ENCODE assay signal across 1 cellular context in genomic region chr2:170009209-170009608, GRCh38.
TF ChIP-seq lines count a peak whose summit lies in the region.

No MANE protein-coding gene starts in this region.

TF ChIP-seq in K562, 482 proteins besides CTCF, POLR2A, EP300 and RAD21 (continued from another document):
- TF ChIP-seq, protein P1, sequence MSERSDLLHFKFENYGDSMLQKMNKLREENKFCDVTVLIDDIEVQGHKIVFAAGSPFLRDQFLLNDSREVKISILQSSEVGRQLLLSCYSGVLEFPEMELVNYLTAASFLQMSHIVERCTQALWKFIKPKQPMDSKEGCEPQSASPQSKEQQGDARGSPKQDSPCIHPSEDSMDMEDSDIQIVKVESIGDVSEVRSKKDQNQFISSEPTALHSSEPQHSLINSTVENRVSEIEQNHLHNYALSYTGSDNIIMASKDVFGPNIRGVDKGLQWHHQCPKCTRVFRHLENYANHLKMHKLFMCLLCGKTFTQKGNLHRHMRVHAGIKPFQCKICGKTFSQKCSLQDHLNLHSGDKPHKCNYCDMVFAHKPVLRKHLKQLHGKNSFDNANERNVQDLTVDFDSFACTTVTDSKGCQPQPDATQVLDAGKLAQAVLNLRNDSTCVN (CRISPR knock-in tag; IDR thresholded peaks at IDR 0.05), result no peak
- TF ChIP-seq ZNF639 (CRISPR knock-in tag; conservative IDR thresholded peaks at IDR 0.05 in 1 of 2, IDR thresholded peaks at IDR 0.05 in 1 of 2) (0 out of 4 replicates have a peak, but pooled peaks of 1 of the 2 experiments have one; percentile 43), PML (IDR thresholded peaks at IDR 0.05; ENCODE audit: low read length) (no peak), NFIC (IDR thresholded peaks at IDR 0.05) (no peak), GMEB1 (CRISPR knock-in tag; IDR thresholded peaks at IDR 0.05) (0 out of 2 replicates have a peak, but pooled peaks have one; percentile 13), PKNOX1 (IDR thresholded peaks at IDR 0.05) (0 out of 2 replicates have a peak, but pooled peaks have one; percentile 20), RCOR1 (IDR thresholded peaks at IDR 0.05; ENCODE audit: borderline replicate concordance in 1 of 2, low read depth in 2 of 2, low read length in 2 of 2) (no peak), SMARCE1 (IDR thresholded peaks at IDR 0.05) (peak; percentile 45; the same call in 1 of the 2 replicates), ELK1 (CRISPR knock-in tag; IDR thresholded peaks at IDR 0.05) (no peak), MECOM (CRISPR knock-in tag; IDR thresholded peaks at IDR 0.05) (no peak), NFYB (IDR thresholded peaks at IDR 0.05; ENCODE audit: extremely low read depth, insufficient read length) (no peak), MCM5 (IDR thresholded peaks at IDR 0.05; ENCODE audit: low read depth) (no peak), NCOA2 (IDR thresholded peaks at IDR 0.05; ENCODE audit: partially characterized antibody in 2 of 2) (peak in 1 of 2 experiments; percentile 46), SP1 (CRISPR knock-in tag; IDR thresholded peaks at IDR 0.05) (no peak), SMARCA4 (IDR thresholded peaks at IDR 0.05) (peak; percentile 49; the same call in 1 of the 2 replicates), TARDBP (IDR thresholded peaks at IDR 0.05) (no peak), ZNF134 (CRISPR knock-in tag; conservative IDR thresholded peaks at IDR 0.05) (no peak)
- TF ChIP-seq, protein P2, sequence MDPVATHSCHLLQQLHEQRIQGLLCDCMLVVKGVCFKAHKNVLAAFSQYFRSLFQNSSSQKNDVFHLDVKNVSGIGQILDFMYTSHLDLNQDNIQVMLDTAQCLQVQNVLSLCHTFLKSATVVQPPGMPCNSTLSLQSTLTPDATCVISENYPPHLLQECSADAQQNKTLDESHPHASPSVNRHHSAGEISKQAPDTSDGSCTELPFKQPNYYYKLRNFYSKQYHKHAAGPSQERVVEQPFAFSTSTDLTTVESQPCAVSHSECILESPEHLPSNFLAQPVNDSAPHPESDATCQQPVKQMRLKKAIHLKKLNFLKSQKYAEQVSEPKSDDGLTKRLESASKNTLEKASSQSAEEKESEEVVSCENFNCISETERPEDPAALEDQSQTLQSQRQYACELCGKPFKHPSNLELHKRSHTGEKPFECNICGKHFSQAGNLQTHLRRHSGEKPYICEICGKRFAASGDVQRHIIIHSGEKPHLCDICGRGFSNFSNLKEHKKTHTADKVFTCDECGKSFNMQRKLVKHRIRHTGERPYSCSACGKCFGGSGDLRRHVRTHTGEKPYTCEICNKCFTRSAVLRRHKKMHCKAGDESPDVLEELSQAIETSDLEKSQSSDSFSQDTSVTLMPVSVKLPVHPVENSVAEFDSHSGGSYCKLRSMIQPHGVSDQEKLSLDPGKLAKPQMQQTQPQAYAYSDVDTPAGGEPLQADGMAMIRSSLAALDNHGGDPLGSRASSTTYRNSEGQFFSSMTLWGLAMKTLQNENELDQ (CRISPR knock-in tag; IDR thresholded peaks at IDR 0.05; ENCODE audit: borderline replicate concordance), result no peak
- TF ChIP-seq, protein P3, sequence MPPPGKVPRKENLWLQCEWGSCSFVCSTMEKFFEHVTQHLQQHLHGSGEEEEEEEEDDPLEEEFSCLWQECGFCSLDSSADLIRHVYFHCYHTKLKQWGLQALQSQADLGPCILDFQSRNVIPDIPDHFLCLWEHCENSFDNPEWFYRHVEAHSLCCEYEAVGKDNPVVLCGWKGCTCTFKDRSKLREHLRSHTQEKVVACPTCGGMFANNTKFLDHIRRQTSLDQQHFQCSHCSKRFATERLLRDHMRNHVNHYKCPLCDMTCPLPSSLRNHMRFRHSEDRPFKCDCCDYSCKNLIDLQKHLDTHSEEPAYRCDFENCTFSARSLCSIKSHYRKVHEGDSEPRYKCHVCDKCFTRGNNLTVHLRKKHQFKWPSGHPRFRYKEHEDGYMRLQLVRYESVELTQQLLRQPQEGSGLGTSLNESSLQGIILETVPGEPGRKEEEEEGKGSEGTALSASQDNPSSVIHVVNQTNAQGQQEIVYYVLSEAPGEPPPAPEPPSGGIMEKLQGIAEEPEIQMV (tag; conservative IDR thresholded peaks at IDR 0.05; ENCODE audit: low read depth), result 0 out of 2 replicates have a peak, but pooled peaks have one; percentile 19
- TF ChIP-seq, protein P4, sequence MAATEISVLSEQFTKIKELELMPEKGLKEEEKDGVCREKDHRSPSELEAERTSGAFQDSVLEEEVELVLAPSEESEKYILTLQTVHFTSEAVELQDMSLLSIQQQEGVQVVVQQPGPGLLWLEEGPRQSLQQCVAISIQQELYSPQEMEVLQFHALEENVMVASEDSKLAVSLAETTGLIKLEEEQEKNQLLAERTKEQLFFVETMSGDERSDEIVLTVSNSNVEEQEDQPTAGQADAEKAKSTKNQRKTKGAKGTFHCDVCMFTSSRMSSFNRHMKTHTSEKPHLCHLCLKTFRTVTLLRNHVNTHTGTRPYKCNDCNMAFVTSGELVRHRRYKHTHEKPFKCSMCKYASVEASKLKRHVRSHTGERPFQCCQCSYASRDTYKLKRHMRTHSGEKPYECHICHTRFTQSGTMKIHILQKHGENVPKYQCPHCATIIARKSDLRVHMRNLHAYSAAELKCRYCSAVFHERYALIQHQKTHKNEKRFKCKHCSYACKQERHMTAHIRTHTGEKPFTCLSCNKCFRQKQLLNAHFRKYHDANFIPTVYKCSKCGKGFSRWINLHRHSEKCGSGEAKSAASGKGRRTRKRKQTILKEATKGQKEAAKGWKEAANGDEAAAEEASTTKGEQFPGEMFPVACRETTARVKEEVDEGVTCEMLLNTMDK (IDR thresholded peaks at IDR 0.05; ENCODE audit: borderline replicate concordance, insufficient read depth, low read depth, low read length, poor library complexity, severe bottlenecking), result no peak
- TF ChIP-seq, protein P5, sequence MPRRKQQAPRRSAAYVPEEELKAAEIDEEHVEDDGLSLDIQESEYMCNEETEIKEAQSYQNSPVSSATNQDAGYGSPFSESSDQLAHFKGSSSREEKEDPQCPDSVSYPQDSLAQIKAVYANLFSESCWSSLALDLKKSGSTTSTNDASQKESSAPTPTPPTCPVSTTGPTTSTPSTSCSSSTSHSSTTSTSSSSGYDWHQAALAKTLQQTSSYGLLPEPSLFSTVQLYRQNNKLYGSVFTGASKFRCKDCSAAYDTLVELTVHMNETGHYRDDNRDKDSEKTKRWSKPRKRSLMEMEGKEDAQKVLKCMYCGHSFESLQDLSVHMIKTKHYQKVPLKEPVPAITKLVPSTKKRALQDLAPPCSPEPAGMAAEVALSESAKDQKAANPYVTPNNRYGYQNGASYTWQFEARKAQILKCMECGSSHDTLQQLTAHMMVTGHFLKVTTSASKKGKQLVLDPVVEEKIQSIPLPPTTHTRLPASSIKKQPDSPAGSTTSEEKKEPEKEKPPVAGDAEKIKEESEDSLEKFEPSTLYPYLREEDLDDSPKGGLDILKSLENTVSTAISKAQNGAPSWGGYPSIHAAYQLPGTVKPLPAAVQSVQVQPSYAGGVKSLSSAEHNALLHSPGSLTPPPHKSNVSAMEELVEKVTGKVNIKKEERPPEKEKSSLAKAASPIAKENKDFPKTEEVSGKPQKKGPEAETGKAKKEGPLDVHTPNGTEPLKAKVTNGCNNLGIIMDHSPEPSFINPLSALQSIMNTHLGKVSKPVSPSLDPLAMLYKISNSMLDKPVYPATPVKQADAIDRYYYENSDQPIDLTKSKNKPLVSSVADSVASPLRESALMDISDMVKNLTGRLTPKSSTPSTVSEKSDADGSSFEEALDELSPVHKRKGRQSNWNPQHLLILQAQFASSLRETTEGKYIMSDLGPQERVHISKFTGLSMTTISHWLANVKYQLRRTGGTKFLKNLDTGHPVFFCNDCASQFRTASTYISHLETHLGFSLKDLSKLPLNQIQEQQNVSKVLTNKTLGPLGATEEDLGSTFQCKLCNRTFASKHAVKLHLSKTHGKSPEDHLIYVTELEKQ (CRISPR knock-in tag; IDR thresholded peaks at IDR 0.05), result 0 out of 2 replicates have a peak, but pooled peaks have one; percentile 52
- TF ChIP-seq, protein P6, sequence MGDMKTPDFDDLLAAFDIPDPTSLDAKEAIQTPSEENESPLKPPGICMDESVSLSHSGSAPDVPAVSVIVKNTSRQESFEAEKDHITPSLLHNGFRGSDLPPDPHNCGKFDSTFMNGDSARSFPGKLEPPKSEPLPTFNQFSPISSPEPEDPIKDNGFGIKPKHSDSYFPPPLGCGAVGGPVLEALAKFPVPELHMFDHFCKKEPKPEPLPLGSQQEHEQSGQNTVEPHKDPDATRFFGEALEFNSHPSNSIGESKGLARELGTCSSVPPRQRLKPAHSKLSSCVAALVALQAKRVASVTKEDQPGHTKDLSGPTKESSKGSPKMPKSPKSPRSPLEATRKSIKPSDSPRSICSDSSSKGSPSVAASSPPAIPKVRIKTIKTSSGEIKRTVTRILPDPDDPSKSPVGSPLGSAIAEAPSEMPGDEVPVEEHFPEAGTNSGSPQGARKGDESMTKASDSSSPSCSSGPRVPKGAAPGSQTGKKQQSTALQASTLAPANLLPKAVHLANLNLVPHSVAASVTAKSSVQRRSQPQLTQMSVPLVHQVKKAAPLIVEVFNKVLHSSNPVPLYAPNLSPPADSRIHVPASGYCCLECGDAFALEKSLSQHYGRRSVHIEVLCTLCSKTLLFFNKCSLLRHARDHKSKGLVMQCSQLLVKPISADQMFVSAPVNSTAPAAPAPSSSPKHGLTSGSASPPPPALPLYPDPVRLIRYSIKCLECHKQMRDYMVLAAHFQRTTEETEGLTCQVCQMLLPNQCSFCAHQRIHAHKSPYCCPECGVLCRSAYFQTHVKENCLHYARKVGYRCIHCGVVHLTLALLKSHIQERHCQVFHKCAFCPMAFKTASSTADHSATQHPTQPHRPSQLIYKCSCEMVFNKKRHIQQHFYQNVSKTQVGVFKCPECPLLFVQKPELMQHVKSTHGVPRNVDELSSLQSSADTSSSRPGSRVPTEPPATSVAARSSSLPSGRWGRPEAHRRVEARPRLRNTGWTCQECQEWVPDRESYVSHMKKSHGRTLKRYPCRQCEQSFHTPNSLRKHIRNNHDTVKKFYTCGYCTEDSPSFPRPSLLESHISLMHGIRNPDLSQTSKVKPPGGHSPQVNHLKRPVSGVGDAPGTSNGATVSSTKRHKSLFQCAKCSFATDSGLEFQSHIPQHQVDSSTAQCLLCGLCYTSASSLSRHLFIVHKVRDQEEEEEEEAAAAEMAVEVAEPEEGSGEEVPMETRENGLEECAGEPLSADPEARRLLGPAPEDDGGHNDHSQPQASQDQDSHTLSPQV (IDR thresholded peaks at IDR 0.05), result peak; percentile 62
